In genomic region chr4:94390804-94391410, GRCh38 we compare ENCODE assay signal across 8 cellular contexts. TPM values are rescaled to one million over a fixed set of nuclear protein-coding genes. Genes with fewer than 3 reads are reported as not detected.
A peak's percentile ranks its signal among the peaks of the same experiment; 100 is the strongest.
DNase-seq lines count a peak whose midpoint lies in the region; ATAC-seq, FAIRE-seq and TF ChIP-seq lines count a peak whose summit lies in the region.

No MANE protein-coding gene starts in this region.

- no peak overlapping the region for H3K9ac ChIP-seq in GM23248

- H3K36me3 ChIP-seq in GM23248 (ENCODE audit: low read depth), result no peaks in the 10 kb centered on the region
- H3K36me3 ChIP-seq in left lung, result no peaks in the 10 kb centered on the region

- H3K27me3 Mint-ChIP-seq in activated CD4-positive, alpha-beta memory T cell treated with anti-CD3 and anti-CD28 coated beads, Interleukin-2, amount 10 ng/mL, durations not matched to agents 7 days and 5 days, result peaks cover 1% of the 10 kb centered on the region

- H3K4me1 Mint-ChIP-seq in activated CD4-positive, alpha-beta memory T cell treated with anti-CD3 and anti-CD28 coated beads, Interleukin-2, amount 10 ng/mL, durations not matched to agents 7 days and 5 days, result no peaks in the 10 kb centered on the region

- H3K36me3 Mint-ChIP-seq in activated CD4-positive, alpha-beta memory T cell treated with anti-CD3 and anti-CD28 coated beads, Interleukin-2, amount 10 ng/mL, durations not matched to agents 7 days and 5 days (ENCODE audit: low read depth), result no peaks in the 10 kb centered on the region

- DNase-seq in D721Med (ENCODE audit: insufficient read length, low spot score) (no peak), GM23248 (peak; percentile 46), left lung (no peak), NCI-H2029 treated with DMSO at 0.1 percent for 48 hours (lab: John Stamatoyannopoulos, UW) (no peak), NCI-H2196 treated with DMSO at 0.1 percent for 48 hours (lab: John Stamatoyannopoulos, UW; ENCODE audit: unreplicated experiment) (no peak)
- DNase-seq in activated CD4-positive, alpha-beta memory T cell treated with anti-CD3 and anti-CD28 coated beads, Interleukin-2, amount 10 ng/mL, durations not matched to agents 7 days and 5 days, result peak; percentile 18

- no peaks in the 10 kb centered on the region for H3K9me3 Mint-ChIP-seq in activated CD4-positive, alpha-beta memory T cell treated with anti-CD3 and anti-CD28 coated beads, Interleukin-2, amount 10 ng/mL, durations not matched to agents 7 days and 5 days

- intact Hi-C loops in left lung (cut with DNase I), result no loop called here

- CTCF ChIA-PET in activated CD4-positive, alpha-beta memory T cell treated with anti-CD3 and anti-CD28 coated beads, Interleukin-2, amount 10 ng/mL, durations not matched to agents 7 days and 5 days (lab: Charles Lee), result interaction anchor here (1.3 to 1.5 kb wide), 2 partner anchors 16 to 86 kb away, joined by 3 read pairs; no protein-coding TSS in a partner anchor

- H3K9me2 ChIP-seq in GM23248 (ENCODE audit: insufficient read depth), result no peaks in the 10 kb centered on the region

- POLR2A ChIA-PET in activated CD4-positive, alpha-beta memory T cell treated with anti-CD3 and anti-CD28 coated beads, Interleukin-2, amount 10 ng/mL, durations not matched to agents 7 days and 5 days (lab: Charles Lee), result no interaction called here

- ATAC-seq in left lung, result peak; percentile 51
- ATAC-seq in GM21381 (IDR thresholded peaks at IDR 0.05; ENCODE audit: unreplicated experiment), result no peak
- no peak for ATAC-seq in HG02973 (IDR thresholded peaks at IDR 0.05; ENCODE audit: unreplicated experiment)

- H4K20me1 ChIP-seq in GM23248 (ENCODE audit: insufficient read depth), result no peaks in the 10 kb centered on the region

- H3K27ac ChIP-seq in GM23248 (no peak overlapping the region), left lung (no peak overlapping the region)

- H3K4me3 ChIP-seq in GM23248 (no peak overlapping the region), left lung (no peak overlapping the region)

- H3K27ac Mint-ChIP-seq in activated CD4-positive, alpha-beta memory T cell treated with anti-CD3 and anti-CD28 coated beads, Interleukin-2, amount 10 ng/mL, durations not matched to agents 7 days and 5 days, result no peak overlapping the region

- H3K4me1 ChIP-seq in GM23248 (ENCODE audit: insufficient read depth), result no peaks in the 10 kb centered on the region
- no peaks in the 10 kb centered on the region for H3K4me1 ChIP-seq in left lung

- H3K4me3 Mint-ChIP-seq in activated CD4-positive, alpha-beta memory T cell treated with anti-CD3 and anti-CD28 coated beads, Interleukin-2, amount 10 ng/mL, durations not matched to agents 7 days and 5 days, result no peak overlapping the region

- H3F3A ChIP-seq in GM23248 (ENCODE audit: insufficient read depth), result no peaks in the 10 kb centered on the region

- in situ Hi-C loops in GM23248 (cut with MboI), result loop anchor here (25.0 kb wide), 1 partner anchor 579 kb away; no protein-coding TSS in a partner anchor

- H2AFZ ChIP-seq in GM23248, result no peak overlapping the region

- TF ChIP-seq CTCF in D721Med (IDR thresholded peaks at IDR 0.05; ENCODE audit: insufficient read depth, missing control alignments) (peak; percentile 60), left lung (IDR thresholded peaks at IDR 0.05) (peak; percentile 19 to 42)

- H3K9me3 ChIP-seq in GM23248 (ENCODE audit: low read depth), result no peaks in the 10 kb centered on the region
- no peaks in the 10 kb centered on the region for H3K9me3 ChIP-seq in left lung

- peak; percentile 32 for FAIRE-seq in D721Med (lab: Jason Lieb, UNC)

- peaks cover 18% of the 10 kb centered on the region; the same call in 1 of the 2 replicates for H3K27me3 ChIP-seq in GM23248 (replicated peaks; ENCODE audit: insufficient read depth)
- H3K27me3 ChIP-seq in left lung, result no peaks in the 10 kb centered on the region

- no peak overlapping the region for H3K4me2 ChIP-seq in GM23248 (ENCODE audit: unreplicated experiment)

- H3K79me2 ChIP-seq in GM23248 (ENCODE audit: insufficient read depth), result no peaks in the 10 kb centered on the region

- 89 to 91% methylated on average over 2 of the region's 2 CpGs for WGBS in GM23248 (ENCODE audit: low coverage in 1 of 2, low lambda C conversion rate in 2 of 2, missing lambda C conversion rate in 2 of 2), 2 experiments

RNA-seq across cellular contexts. Expression of gene HPGDS, which starts 48.3 kb away (rescaled TPM):
- total RNA-seq in GM23248 (2014; rRNA removed; shearing (Covaris generic)), result not detected in 2 replicates
- polyA plus RNA-seq in GM23248 (2016; fragmentation: Nextera tagmentation; extraction: Ambion mirVana), result not detected in 2 replicates
- total RNA-seq in activated CD4-positive, alpha-beta memory T cell treated with anti-CD3 and anti-CD28 coated beads, Interleukin-2, amount 10 ng/mL, durations not matched to agents 7 days and 5 days, result 1 to 10 TPM; 1.3 to 1.5 TPM
- total RNA-seq in left lung, result 1 to 10 TPM; 4.4 to 4.8 TPM

Comparison
In these comparisons a context has a peak if more than half of its experiments do, and no peak if none do; other contexts are left out.
1. DNase-seq: peak in GM23248 (single experiment) and activated CD4-positive, alpha-beta memory T cell treated with anti-CD3 and anti-CD28 coated beads, Interleukin-2, amount 10 ng/mL, durations not matched to agents 7 days and 5 days (single experiment); none in D721Med (single experiment), left lung (0 of 2), NCI-H2029 treated with DMSO at 0.1 percent for 48 hours (single experiment) and NCI-H2196 treated with DMSO at 0.1 percent for 48 hours (single experiment).